In the genomic region with DNA sequence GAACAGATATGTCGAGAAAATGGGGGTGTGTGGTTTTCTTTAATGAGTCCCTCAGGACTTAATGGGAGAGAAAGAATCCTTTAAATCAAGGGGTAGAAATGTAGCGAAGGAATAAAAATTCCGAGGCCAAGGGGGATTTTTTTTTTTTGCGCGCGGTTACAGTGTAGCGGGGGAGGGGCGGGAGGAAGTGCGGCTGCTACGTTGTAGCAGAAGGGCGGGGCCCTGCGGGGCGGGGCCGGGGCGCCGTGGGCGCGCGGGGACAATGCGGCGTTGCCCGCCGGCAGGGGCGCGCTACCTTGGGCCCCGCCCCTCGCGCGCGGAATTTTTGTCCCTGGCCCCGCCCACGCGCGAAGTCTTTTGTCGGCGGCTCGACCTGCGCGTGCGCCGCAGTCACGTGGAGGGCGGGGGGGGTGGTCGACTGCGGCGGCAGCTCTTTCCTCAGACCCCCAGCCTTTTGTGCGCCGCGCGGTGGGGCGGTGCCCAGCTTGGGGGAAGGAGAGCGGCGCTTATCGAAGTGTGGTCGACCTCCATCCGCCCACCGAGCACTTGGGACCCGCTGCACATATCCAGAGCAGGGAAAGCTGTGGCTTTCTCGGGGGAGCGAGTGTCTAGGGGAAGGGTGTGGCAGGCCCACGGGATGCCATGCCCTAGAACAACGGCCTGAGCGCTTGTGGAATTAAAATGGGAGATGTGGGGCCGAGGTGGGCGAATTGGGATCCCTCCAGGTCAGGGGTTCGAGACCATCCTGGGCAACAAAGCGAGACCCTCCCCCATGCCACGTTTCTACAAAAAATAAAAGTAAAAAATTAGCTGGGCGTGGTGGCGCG, we compare ENCODE assay signal across 8 cellular contexts. TPM values are rescaled to one million over a fixed set of nuclear protein-coding genes. Genes with fewer than 3 reads are reported as not detected.
DNase-seq lines count a peak whose midpoint lies in the region; ATAC-seq and TF ChIP-seq lines count a peak whose summit lies in the region.

No MANE protein-coding gene starts in this region.

- peaks cover 74% of the 10 kb centered on the region for H3K36me3 Mint-ChIP-seq in dendritic cell treated with granulocyte-macrophage colony-stimulating factor and Interleukin-4, amounts not matched to agents 40 ng/mL and 50 ng/mL, for 4 days (ENCODE audit: low read depth)

- peak overlapping the region; percentile 87 for H3K4me3 Mint-ChIP-seq in dendritic cell treated with granulocyte-macrophage colony-stimulating factor and Interleukin-4, amounts not matched to agents 40 ng/mL and 50 ng/mL, for 4 days

- intact Hi-C loops in dendritic cell treated with granulocyte-macrophage colony-stimulating factor and Interleukin-4, amounts not matched to agents 40 ng/mL and 50 ng/mL, for 4 days (cut with micrococcal nuclease): loop anchor here (1.0 to 10.0 kb wide), 3 partner anchors 21 to 237 kb away; partner anchors contain the start of genes FLOT1 and HLA-E

- H3K4me1 Mint-ChIP-seq in dendritic cell treated with granulocyte-macrophage colony-stimulating factor and Interleukin-4, amounts not matched to agents 40 ng/mL and 50 ng/mL, for 4 days (ENCODE audit: low read depth): peaks cover 59% of the 10 kb centered on the region

- POLR2A ChIA-PET in GM10248 (lab: Yijun Ruan, JAX): interaction anchor here (0.6 to 3.8 kb wide), 4 partner anchors 37 to 341 kb away, joined by 3 to 22 read pairs (median 5); no protein-coding TSS in a partner anchor

- 3% methylated on average over 71 of the region's 71 CpGs for WGBS in liver

- peak overlapping the region; percentile 90 to 96 for H3K27ac ChIP-seq in liver (ENCODE audit: low read depth in 1 of 2, low read length in 2 of 2)

- TF ChIP-seq CTCF in GM10248 (IDR thresholded peaks at IDR 0.05; ENCODE audit: control extremely low read depth, extremely low read depth, low read depth, missing control alignments) (peak; percentile 38), liver (IDR thresholded peaks at IDR 0.05; ENCODE audit: low read depth, low read length, missing input control) (peak; percentile 50)

- peak overlapping the region; percentile 98 for H3K27ac Mint-ChIP-seq in dendritic cell treated with granulocyte-macrophage colony-stimulating factor and Interleukin-4, amounts not matched to agents 40 ng/mL and 50 ng/mL, for 4 days

- H3K9me3 ChIP-seq in liver (ENCODE audit: control insufficient read depth in 4 of 4, low read length in 3 of 4): no peaks in the 10 kb centered on the region

- peak overlapping the region; percentile 95 to 99 for H3K9ac ChIP-seq in liver (ENCODE audit: low read depth in 1 of 2, low read length in 2 of 2)

- H3K27me3 ChIP-seq in liver (ENCODE audit: control insufficient read depth in 4 of 4, insufficient read depth in 4 of 4, low read length in 3 of 4): no peaks in the 10 kb centered on the region

- peaks cover 8 to 32% (median 26%) of the 10 kb centered on the region in 4 donors for H3K36me3 ChIP-seq in liver (ENCODE audit: control insufficient read depth in 4 of 4, insufficient read depth in 3 of 4, low read depth in 1 of 4, low read length in 3 of 4)

- peak; percentile 29 for ATAC-seq in HG03432 (IDR thresholded peaks at IDR 0.05; ENCODE audit: unreplicated experiment)
- no peak for ATAC-seq in HG03469 (IDR thresholded peaks at IDR 0.05; ENCODE audit: unreplicated experiment)

- no peaks in the 10 kb centered on the region for H3K27me3 Mint-ChIP-seq in dendritic cell treated with granulocyte-macrophage colony-stimulating factor and Interleukin-4, amounts not matched to agents 40 ng/mL and 50 ng/mL, for 4 days

- no peak for TF ChIP-seq RAD21 in liver (IDR thresholded peaks at IDR 0.05)

- peaks cover 1 to 40% (median 32%) of the 10 kb centered on the region in 4 donors for H3K4me1 ChIP-seq in liver (ENCODE audit: control insufficient read depth in 4 of 4, insufficient read depth in 4 of 4, low read length in 3 of 4)

- H3K4me3 ChIP-seq in liver (ENCODE audit: low read depth in 1 of 3, low read length in 3 of 3): peak overlapping the region; percentile 79 to 94 (median 93)

- no peaks in the 10 kb centered on the region for H3K9me3 Mint-ChIP-seq in dendritic cell treated with granulocyte-macrophage colony-stimulating factor and Interleukin-4, amounts not matched to agents 40 ng/mL and 50 ng/mL, for 4 days

- CTCF ChIA-PET in GM10248 (lab: Yijun Ruan, JAX): interaction anchor here (1.0 to 30.8 kb wide), 29 partner anchors 10 to 241 kb away, joined by 3 to 776 read pairs (median 6); partner anchors contain the start of genes DHX16, FLOT1, MRPS18B and NRM

- DNase-seq in GM10248 (ENCODE audit: extremely low spot score): peak; percentile 90
- peak; percentile 91 for DNase-seq in NCI-H748 treated with DMSO at 0.1 percent for 48 hours (lab: John Stamatoyannopoulos, UW)
- peak; percentile 94 for DNase-seq in activated CD4-positive, alpha-beta T cell treated with anti-CD3 and anti-CD28 coated beads, Interleukin-2, amount 50 U/mL, for 24 hours (ENCODE audit: low read depth in 1 of 2, low spot score in 1 of 2)
- DNase-seq in stimulated activated CD4-positive, alpha-beta T cell treated with anti-CD3 and anti-CD28 coated beads, Interleukin-2, amount 100 ng/mL, for 48 hours: peak; percentile 94 to 98

TF ChIP-seq in liver, 16 proteins besides CTCF, POLR2A, EP300 and RAD21:
- TF ChIP-seq SP1 (IDR thresholded peaks at IDR 0.05) (no peak), REST (IDR thresholded peaks at IDR 0.05) (no peak), FOXA2 (IDR thresholded peaks at IDR 0.05) (no peak), HNF4G (IDR thresholded peaks at IDR 0.05) (no peak), ZBTB33 (IDR thresholded peaks at IDR 0.05) (no peak), MAX (IDR thresholded peaks at IDR 0.05) (no peak), TAF1 (conservative IDR thresholded peaks at IDR 0.05) (no peak), YY1 (IDR thresholded peaks at IDR 0.05) (no peak), RXRA (IDR thresholded peaks at IDR 0.05) (no peak), JUND (IDR thresholded peaks at IDR 0.05) (no peak)

RNA-seq across cellular contexts. Expression of gene TUBB, which starts 1.3 kb away (rescaled TPM):
- total RNA-seq in liver: 100 to 1,000 TPM; 197 to 533 TPM
- polyA plus RNA-seq in liver: 100 to 1,000 TPM; 115 to 224 TPM

RNA-seq across cellular contexts. Expression of gene MDC1, which starts 4.3 kb away (rescaled TPM):
- total RNA-seq in liver: 10 to 100 TPM in 1 of 2 donors, 1 to 10 TPM in 1; 9.0 to 15.5 TPM
- polyA plus RNA-seq in liver: 1 to 10 TPM; 5.9 to 7.7 TPM

RNA-seq across cellular contexts. Expression of gene FLOT1, which starts 21.1 kb away (rescaled TPM):
- 10 to 100 TPM; 38.6 to 60.5 TPM for total RNA-seq in liver
- 10 to 100 TPM; 58.4 to 99.8 TPM for polyA plus RNA-seq in liver

RNA-seq across cellular contexts. Expression of gene IER3, which starts 22.9 kb away (rescaled TPM):
- 1 to 10 TPM; 1.3 to 6.5 TPM for total RNA-seq in liver
- polyA plus RNA-seq in liver: 1 to 10 TPM; 6.9 to 8.1 TPM

RNA-seq across cellular contexts. Expression of gene NRM, which starts 30.6 kb away (rescaled TPM):
- total RNA-seq in liver: 1 to 10 TPM in 1 of 2 donors, under 1 TPM in 1; 0.59 to 2.3 TPM
- 1 to 10 TPM; 2.4 to 3.3 TPM for polyA plus RNA-seq in liver
